25 cellular contexts compared by ENCODE assay signal in genomic region chr1:18137759-18138345, GRCh38. TPM values are rescaled to one million over a fixed set of nuclear protein-coding genes. Genes with fewer than 3 reads are reported as not detected.
"Had no signal": no experiment of that assay in that cellular context is flagged by ENCODE, and none has a peak within 500 bp of the region (broad histone marks: within the 10 kb centered on the region; RNA-seq: fewer than 3 reads in every experiment).

No MANE protein-coding gene starts in this region.

- H3K36me3 Mint-ChIP-seq: activated CD4-positive, alpha-beta memory T cell treated with anti-CD3 and anti-CD28 coated beads for 36 hours; activated naive CD4-positive, alpha-beta T cell treated with anti-CD3 and anti-CD28 coated beads, Interleukin-2, amount 10 ng/mL, durations not matched to agents 7 days and 5 days; activated naive CD8-positive, alpha-beta T cell treated with anti-CD3 and anti-CD28 coated beads for 36 hours had no signal

- H3K27me3 Mint-ChIP-seq: activated CD4-positive, alpha-beta T cell treated with anti-CD3 and anti-CD28 coated beads, Interleukin-2, amount 10 ng/mL, durations not matched to agents 7 days and 5 days; activated naive CD4-positive, alpha-beta T cell treated with anti-CD3 and anti-CD28 coated beads, Interleukin-2, amount 10 ng/mL, durations not matched to agents 7 days and 5 days had no signal

- H3K4me1 Mint-ChIP-seq: activated CD4-positive, alpha-beta T cell treated with anti-CD3 and anti-CD28 coated beads, Interleukin-2, amount 10 ng/mL, durations not matched to agents 7 days and 5 days; activated naive CD4-positive, alpha-beta T cell treated with anti-CD3 and anti-CD28 coated beads, Interleukin-2, amount 10 ng/mL, durations not matched to agents 7 days and 5 days; activated naive CD8-positive, alpha-beta T cell treated with anti-CD3 and anti-CD28 coated beads for 36 hours; activated T-helper 17 cell treated with anti-CD3 and anti-CD28 coated beads, Interleukin-2, amount 50 U/mL, for 72 hours; T-helper 17 cell had no signal

- H3K27ac Mint-ChIP-seq: activated CD4-positive, alpha-beta memory T cell treated with anti-CD3 and anti-CD28 coated beads for 36 hours; activated CD4-positive, alpha-beta T cell treated with anti-CD3 and anti-CD28 coated beads, Interleukin-2, amount 10 ng/mL, durations not matched to agents 7 days and 5 days; activated naive CD4-positive, alpha-beta T cell treated with anti-CD3 and anti-CD28 coated beads, Interleukin-2, amount 10 ng/mL, durations not matched to agents 7 days and 5 days; activated naive CD8-positive, alpha-beta T cell treated with anti-CD3 and anti-CD28 coated beads for 36 hours; activated T-helper 17 cell treated with anti-CD3 and anti-CD28 coated beads, Interleukin-2, amount 50 U/mL, for 72 hours; T-helper 17 cell had no signal

- H3K4me3 Mint-ChIP-seq: activated CD4-positive, alpha-beta memory T cell treated with anti-CD3 and anti-CD28 coated beads for 36 hours; activated CD4-positive, alpha-beta T cell treated with anti-CD3 and anti-CD28 coated beads, Interleukin-2, amount 10 ng/mL, durations not matched to agents 7 days and 5 days; activated naive CD4-positive, alpha-beta T cell treated with anti-CD3 and anti-CD28 coated beads, Interleukin-2, amount 10 ng/mL, durations not matched to agents 7 days and 5 days; activated naive CD8-positive, alpha-beta T cell treated with anti-CD3 and anti-CD28 coated beads for 36 hours; activated T-helper 17 cell treated with anti-CD3 and anti-CD28 coated beads, Interleukin-2, amount 50 U/mL, for 72 hours; T-helper 17 cell had no signal

- H3K9me3 Mint-ChIP-seq: activated CD4-positive, alpha-beta T cell treated with anti-CD3 and anti-CD28 coated beads, Interleukin-2, amount 10 ng/mL, durations not matched to agents 7 days and 5 days; activated naive CD4-positive, alpha-beta T cell treated with anti-CD3 and anti-CD28 coated beads, Interleukin-2, amount 10 ng/mL, durations not matched to agents 7 days and 5 days; activated T-helper 17 cell treated with anti-CD3 and anti-CD28 coated beads, Interleukin-2, amount 50 U/mL, for 72 hours had no signal

- DNase-seq: activated CD4-positive, alpha-beta memory T cell treated with anti-CD3 and anti-CD28 coated beads for 36 hours; activated CD4-positive, alpha-beta T cell treated with anti-CD3 and anti-CD28 coated beads, Interleukin-2, amount 10 ng/mL, durations not matched to agents 7 days and 5 days; activated CD4-positive, CD25-positive, alpha-beta regulatory T cell; activated CD8-positive, alpha-beta memory T cell treated with anti-CD3 and anti-CD28 coated beads for 24 hours; activated gamma-delta T cell treated with Interleukin-2 at 50 U/mL for 16 hours; activated naive CD4-positive, alpha-beta T cell treated with anti-CD3 and anti-CD28 coated beads, Interleukin-2, amount 10 ng/mL, durations not matched to agents 7 days and 5 days; activated naive CD8-positive, alpha-beta T cell treated with anti-CD3 and anti-CD28 coated beads for 36 hours; activated T-cell treated with anti-CD3 and anti-CD28 coated beads for 4 hours; activated T-cell treated with anti-CD3 and anti-CD28 coated beads, Interleukin-2, amount 50 U/mL, for 48 hours; cerebellar nuclear complex; Kasumi-1; KBM-7; NCI-H1105 treated with DMSO at 0.1 percent for 48 hours; NCI-H1436 treated with DMSO at 0.1 percent for 48 hours; NCI-H187; NCI-H2081; NCI-H446; NCI-H526; NCI-H774; NK-92 treated with Interleukin-12 subunit alpha and Interleukin-12 subunit beta, amount 100 ng/mL, for 24 hours; OCI-M1; RPMI8226; T-helper 17 cell; T1000 had no signal

RNA-seq across cellular contexts. Expression of gene IGSF21, which starts 30.3 kb away (rescaled TPM):
- total RNA-seq: activated CD4-positive, alpha-beta memory T cell treated with anti-CD3 and anti-CD28 coated beads for 36 hours; activated CD4-positive, alpha-beta T cell treated with anti-CD3 and anti-CD28 coated beads, Interleukin-2, amount 10 ng/mL, durations not matched to agents 7 days and 5 days; activated naive CD8-positive, alpha-beta T cell treated with anti-CD3 and anti-CD28 coated beads for 36 hours; activated T-helper 17 cell treated with anti-CD3 and anti-CD28 coated beads, Interleukin-2, amount 50 U/mL, for 72 hours; T-helper 17 cell had no signal
